Comparison of ENCODE assay signal across 10 cellular contexts in genomic region chr14:75579882-75580281, GRCh38. TPM values are rescaled to one million over a fixed set of nuclear protein-coding genes. Genes with fewer than 3 reads are reported as not detected.
DNase-seq lines count a peak whose midpoint lies in the region; ATAC-seq and TF ChIP-seq lines count a peak whose summit lies in the region.
"Had no signal": no experiment of that assay in that cellular context is flagged by ENCODE, and none has a peak within 500 bp of the region (broad histone marks: within the 10 kb centered on the region; RNA-seq: fewer than 3 reads in every experiment).

No MANE protein-coding gene starts in this region.

- no peak for ATAC-seq in HG03565 (IDR thresholded peaks at IDR 0.05; ENCODE audit: unreplicated experiment)
- no peak for ATAC-seq in HG02884 (IDR thresholded peaks at IDR 0.05; ENCODE audit: unreplicated experiment)

- H3K27me3 ChIP-seq in endodermal cell (ENCODE audit: control insufficient read depth, insufficient read depth, low read length, poor library complexity, severe bottlenecking): no peaks in the 10 kb centered on the region
- H3K27me3 ChIP-seq in mucosa of rectum (ENCODE audit: control insufficient read depth in 2 of 2, insufficient read depth in 2 of 2, low read length in 2 of 2): no peaks in the 10 kb centered on the region
- H3K27me3 ChIP-seq in tibial nerve: no peaks in the 10 kb centered on the region

- DNase-seq in activated naive CD4-positive, alpha-beta T cell treated with anti-CD3 and anti-CD28 coated beads, Interleukin-2, amount 10 ng/mL, durations not matched to agents 7 days and 5 days: no peak
- DNase-seq in activated naive CD4-positive, alpha-beta T cell treated with Interleukin-2 at 50 U/mL for 16 hours: no peak
- DNase-seq in endodermal cell (no peak), tibial nerve (ENCODE audit: low spot score in 2 of 2) (no peak), NCI-H748 (lab: John Stamatoyannopoulos, UW; ENCODE audit: unreplicated experiment) (no peak)
- DNase-seq: effector memory CD4-positive, alpha-beta T cell; NCI-H1417 treated with DMSO at 0.1 percent for 48 hours had no signal

- no peak for TF ChIP-seq EP300 in tibial nerve (IDR thresholded peaks at IDR 0.05)

- CTCF ChIA-PET in activated naive CD4-positive, alpha-beta T cell treated with anti-CD3 and anti-CD28 coated beads, Interleukin-2, amount 10 ng/mL, durations not matched to agents 7 days and 5 days (lab: Charles Lee): interaction anchor here (0.7 to 6.8 kb wide), 2 partner anchors 75 to 129 kb away, joined by 4 to 159 read pairs; no protein-coding TSS in a partner anchor

- no peaks in the 10 kb centered on the region for H3K27me3 Mint-ChIP-seq in activated naive CD4-positive, alpha-beta T cell treated with anti-CD3 and anti-CD28 coated beads, Interleukin-2, amount 10 ng/mL, durations not matched to agents 7 days and 5 days
- H3K27me3 Mint-ChIP-seq in endodermal cell (ENCODE audit: insufficient read depth): peaks cover 21% of the 10 kb centered on the region

- no peak for TF ChIP-seq POLR2A in tibial nerve (IDR thresholded peaks at IDR 0.05)

- H3K36me3 ChIP-seq in endodermal cell (ENCODE audit: control insufficient read depth, insufficient read depth, low read length) (no peaks in the 10 kb centered on the region), mucosa of rectum (ENCODE audit: control insufficient read depth in 2 of 2, insufficient read depth in 2 of 2, low read length in 2 of 2) (no peaks in the 10 kb centered on the region), tibial nerve (no peaks in the 10 kb centered on the region)

- H3K9ac ChIP-seq in endodermal cell (ENCODE audit: extremely low read depth, low read length, poor library complexity, severe bottlenecking): peak overlapping the region; percentile 41
- H3K9ac ChIP-seq in mucosa of rectum (ENCODE audit: low read depth in 1 of 2, low read length in 2 of 2): peak overlapping the region in 1 of 2 donors; percentile 34

- H3K4me3 Mint-ChIP-seq in activated naive CD4-positive, alpha-beta T cell treated with anti-CD3 and anti-CD28 coated beads, Interleukin-2, amount 10 ng/mL, durations not matched to agents 7 days and 5 days: peak overlapping the region; percentile 81
- no peak overlapping the region for H3K4me3 Mint-ChIP-seq in endodermal cell

- H3K36me3 Mint-ChIP-seq in activated naive CD4-positive, alpha-beta T cell treated with anti-CD3 and anti-CD28 coated beads, Interleukin-2, amount 10 ng/mL, durations not matched to agents 7 days and 5 days: no peaks in the 10 kb centered on the region
- no peaks in the 10 kb centered on the region for H3K36me3 Mint-ChIP-seq in endodermal cell (ENCODE audit: low read depth)

- H3K9me3 ChIP-seq in endodermal cell (ENCODE audit: control insufficient read depth, low read length) (no peaks in the 10 kb centered on the region), mucosa of rectum (ENCODE audit: control insufficient read depth in 2 of 2, low read length in 2 of 2) (no peaks in the 10 kb centered on the region), tibial nerve (no peaks in the 10 kb centered on the region)

- WGBS in endodermal cell (ENCODE audit: insufficient coverage in 1 of 2, insufficient read length in 1 of 2), 2 experiments: 87 to 91% methylated on average over 3 of the region's 3 CpGs
- 62 to 67% methylated on average over 3 of the region's 3 CpGs for WGBS in tibial nerve, 2 donors

- H3K27ac Mint-ChIP-seq in activated naive CD4-positive, alpha-beta T cell treated with anti-CD3 and anti-CD28 coated beads, Interleukin-2, amount 10 ng/mL, durations not matched to agents 7 days and 5 days: no peak overlapping the region
- H3K27ac Mint-ChIP-seq in endodermal cell: no peak overlapping the region

- no peaks in the 10 kb centered on the region for H3K4me1 ChIP-seq in endodermal cell (ENCODE audit: control insufficient read depth, insufficient read depth, low read length)
- peaks cover 17 to 24% of the 10 kb centered on the region in 2 donors for H3K4me1 ChIP-seq in mucosa of rectum (ENCODE audit: control insufficient read depth in 2 of 2, insufficient read depth in 2 of 2, low read length in 2 of 2)
- peaks cover 0 to 31% (median 18%) of the 10 kb centered on the region in 4 donors for H3K4me1 ChIP-seq in tibial nerve

- H3K4me1 Mint-ChIP-seq in activated naive CD4-positive, alpha-beta T cell treated with anti-CD3 and anti-CD28 coated beads, Interleukin-2, amount 10 ng/mL, durations not matched to agents 7 days and 5 days: peaks cover 20% of the 10 kb centered on the region
- peaks cover 10% of the 10 kb centered on the region for H3K4me1 Mint-ChIP-seq in endodermal cell

- no peak for TF ChIP-seq CTCF in endodermal cell (conservative IDR thresholded peaks at IDR 0.05)
- no peak for TF ChIP-seq CTCF in tibial nerve (IDR thresholded peaks at IDR 0.05)

- H3K27ac ChIP-seq in endodermal cell (ENCODE audit: low read depth, low read length) (no peak overlapping the region), mucosa of rectum (ENCODE audit: low read depth in 2 of 2, low read length in 2 of 2) (peak overlapping the region in 1 of 2 donors; percentile 86), tibial nerve (peak overlapping the region in 3 of 4 donors; percentile 85 to 88 (median 87))

- H3K4me3 ChIP-seq in endodermal cell (ENCODE audit: low read length) (peak overlapping the region; percentile 84), mucosa of rectum (ENCODE audit: low read length in 2 of 2) (peak overlapping the region; percentile 81 to 83), tibial nerve (peak overlapping the region; percentile 66 to 70 (median 68))

- no peaks in the 10 kb centered on the region for H3K9me3 Mint-ChIP-seq in activated naive CD4-positive, alpha-beta T cell treated with anti-CD3 and anti-CD28 coated beads, Interleukin-2, amount 10 ng/mL, durations not matched to agents 7 days and 5 days
- H3K9me3 Mint-ChIP-seq in endodermal cell: no peaks in the 10 kb centered on the region

RNA-seq across cellular contexts. Expression of gene FLVCR2, which starts 1.5 kb away (rescaled TPM):
- total RNA-seq in endodermal cell (1 to 10 TPM; 6.2 to 8.9 TPM), tibial nerve (10 to 100 TPM; 65.9 to 86.1 (median 74.4) TPM)
- polyA plus RNA-seq in endodermal cell (2013, experiment 1 of 2): 4.7 TPM
- polyA plus RNA-seq in endodermal cell (2013, experiment 2 of 2): 4.8 TPM

RNA-seq across cellular contexts. Expression of gene BATF, which starts 57.6 kb away (rescaled TPM):
- total RNA-seq in endodermal cell: not detected
- not detected for polyA plus RNA-seq in endodermal cell (2013, experiment 1 of 2)
- not detected for polyA plus RNA-seq in endodermal cell (2013, experiment 2 of 2)
- total RNA-seq in tibial nerve: 10 to 100 TPM in 1 of 4 donors, 1 to 10 TPM in 2, not detected in 1; 3.8 to 11.1 (median 6.3) TPM

Comparison
In these comparisons a context has a peak if more than half of its experiments do, and no peak if none do; other contexts are left out.
1. RNA of gene FLVCR2, which starts 1.5 kb away (total RNA-seq): 65.9 to 86.1 TPM in tibial nerve; 6.2 to 8.9 TPM in endodermal cell; every median in the first group is over 4 times any median in the second.
2. Peak in every context shown above with its lines, with median percentiles within 50 percentile points of each other: H3K4me3 ChIP-seq.